10 cellular contexts compared by ENCODE assay signal in the genomic region with DNA sequence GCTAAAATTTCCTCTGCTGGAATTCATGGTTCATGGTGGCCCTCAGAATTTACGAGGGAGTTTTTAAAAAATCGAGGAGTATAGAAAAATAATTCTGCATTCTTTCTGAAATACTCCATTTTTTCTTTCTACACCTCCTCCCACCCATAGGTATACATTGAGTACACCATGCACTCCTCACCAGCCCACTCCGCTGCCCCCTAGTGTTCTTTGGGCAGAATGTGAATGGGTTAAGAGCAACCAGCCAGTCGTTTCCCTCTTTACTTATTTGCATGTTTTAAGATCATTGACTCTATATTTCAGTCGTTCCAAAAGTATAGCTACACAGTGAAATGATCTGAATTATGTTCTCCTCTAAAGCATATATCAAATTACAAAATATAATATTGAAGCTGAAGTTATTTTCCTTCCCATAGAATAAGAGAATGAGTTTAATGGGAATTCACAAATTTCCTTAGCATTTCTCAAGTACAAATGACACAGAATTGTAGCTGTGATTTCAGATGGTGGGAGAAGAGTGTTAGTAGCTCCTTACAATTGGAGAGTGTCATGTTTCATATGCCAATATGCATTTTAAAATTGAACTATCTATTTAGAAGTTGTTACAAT.
DNase-seq lines count a peak whose midpoint lies in the region; ATAC-seq and TF ChIP-seq lines count a peak whose summit lies in the region.
"Had no signal": no experiment of that assay in that cellular context is flagged by ENCODE, and none has a peak within 500 bp of the region (broad histone marks: within the 10 kb centered on the region; RNA-seq: fewer than 3 reads in every experiment).

No MANE protein-coding gene starts in this region.

- H4K8ac ChIP-seq in trophoblast cell (ENCODE audit: low read depth, low read length) = no peak overlapping the region

- H3K14ac ChIP-seq in trophoblast cell (ENCODE audit: low read length) = no peak overlapping the region

- no peaks in the 10 kb centered on the region for H3K4me1 ChIP-seq in trophoblast cell (ENCODE audit: control insufficient read depth in 1 of 2, insufficient read depth in 2 of 2, low read length in 2 of 2)
- H3K4me1 ChIP-seq: A549 had no signal

- H3K9me3 ChIP-seq in trophoblast cell (ENCODE audit: insufficient read depth, low read depth, low read length) = no peaks in the 10 kb centered on the region
- H3K9me3 ChIP-seq: A549 had no signal

- TF ChIP-seq CTCF in chondrocyte (IDR thresholded peaks at IDR 0.05) (peak; percentile 76), lower leg skin (IDR thresholded peaks at IDR 0.05) (no peak)

- no peak overlapping the region for H3K27ac Mint-ChIP-seq in chondrocyte (ENCODE audit: unreplicated experiment)
- H3K27ac Mint-ChIP-seq: naive thymus-derived CD8-positive, alpha-beta T cell had no signal

- H3K36me3 Mint-ChIP-seq in chondrocyte (ENCODE audit: low read depth) = no peaks in the 10 kb centered on the region
- H3K36me3 Mint-ChIP-seq: naive thymus-derived CD8-positive, alpha-beta T cell had no signal

- peak; percentile 69 for ATAC-seq in HG02642 (IDR thresholded peaks at IDR 0.05; ENCODE audit: poor library complexity, unreplicated experiment)
- ATAC-seq: naive thymus-derived CD8-positive, alpha-beta T cell had no signal

- H3K79me1 ChIP-seq in trophoblast cell (ENCODE audit: low read length) = no peaks in the 10 kb centered on the region

- no peaks in the 10 kb centered on the region for H3K9me3 Mint-ChIP-seq in chondrocyte (ENCODE audit: low read depth)
- H3K9me3 Mint-ChIP-seq: naive thymus-derived CD8-positive, alpha-beta T cell had no signal

- no peak overlapping the region for H3K27ac ChIP-seq in trophoblast cell (ENCODE audit: low read depth, low read length)
- H3K27ac ChIP-seq: A549 had no signal

- H3K4me1 Mint-ChIP-seq in chondrocyte (ENCODE audit: low read depth) = no peaks in the 10 kb centered on the region
- H3K4me1 Mint-ChIP-seq: naive thymus-derived CD8-positive, alpha-beta T cell had no signal

- no peak overlapping the region for H2BK120ac ChIP-seq in trophoblast cell (ENCODE audit: insufficient read depth, low read length, poor library complexity)

- no peak overlapping the region for H3K4me2 ChIP-seq in trophoblast cell (ENCODE audit: low read length)
- H3K4me2 ChIP-seq: A549 had no signal

- H3K4me3 Mint-ChIP-seq in chondrocyte (ENCODE audit: unreplicated experiment) = no peak overlapping the region
- H3K4me3 Mint-ChIP-seq: naive thymus-derived CD8-positive, alpha-beta T cell had no signal

- H3K79me2 ChIP-seq in trophoblast cell (ENCODE audit: control insufficient read depth, insufficient read depth, low read length, poor library complexity) = no peaks in the 10 kb centered on the region

- H3K23ac ChIP-seq in trophoblast cell (ENCODE audit: low read length) = no peak overlapping the region

- H3K4me3 ChIP-seq in trophoblast cell (ENCODE audit: low read depth, low read length) (no peak overlapping the region), lower leg skin (ENCODE audit: low read depth, poor library complexity, severe bottlenecking) (no peak overlapping the region)
- H3K4me3 ChIP-seq: A549 had no signal

- no peak overlapping the region for H3K9ac ChIP-seq in trophoblast cell (ENCODE audit: low read length)

- H3K36me3 ChIP-seq in trophoblast cell (ENCODE audit: control insufficient read depth in 1 of 2, insufficient read depth in 2 of 2, low read length in 2 of 2) = no peaks in the 10 kb centered on the region

- no peak overlapping the region for H2AFZ ChIP-seq in trophoblast cell (ENCODE audit: insufficient read depth, low read length, poor library complexity)

- no peak overlapping the region for H2AK5ac ChIP-seq in trophoblast cell (ENCODE audit: low read length)

- WGBS in trophoblast cell (ENCODE audit: extremely low coverage, insufficient coverage, insufficient read length) = no CpG with 5 or more reads among the region's 5 CpGs
- WGBS in lower leg skin, 2 donors = 48 to 50% methylated on average over 5 of the region's 5 CpGs

- no peak overlapping the region for H3K18ac ChIP-seq in trophoblast cell (ENCODE audit: low read length)

- no peaks in the 10 kb centered on the region for H3K27me3 ChIP-seq in trophoblast cell (ENCODE audit: insufficient read depth, low read length)

- H2BK12ac ChIP-seq in trophoblast cell (ENCODE audit: low read length) = no peak overlapping the region

- TF ChIP-seq POLR2A in lower leg skin (IDR thresholded peaks at IDR 0.05) = no peak

- intact Hi-C loops in lower leg skin (cut with DNase I; ENCODE audit: low total_unique reads) = no loop called here

- H4K12ac ChIP-seq in trophoblast cell (ENCODE audit: low read depth, low read length) = no peak overlapping the region

- no peak overlapping the region for H3K4ac ChIP-seq in trophoblast cell (ENCODE audit: low read depth, low read length)

- no peak overlapping the region for H4K91ac ChIP-seq in trophoblast cell (ENCODE audit: low read depth, low read length)

- no peaks in the 10 kb centered on the region for H3K27me3 Mint-ChIP-seq in chondrocyte (ENCODE audit: low read depth)

- DNase-seq in NCI-H1417 (lab: John Stamatoyannopoulos, UW) = peak; percentile 42 to 68 (median 51)
- no peak for DNase-seq in NCI-H1417 treated with DMSO at 0.1 percent for 48 hours (lab: John Stamatoyannopoulos, UW)
- DNase-seq in NCI-H226 = peak; percentile 29
- DNase-seq in chondrocyte (ENCODE audit: low spot score) = no peak
- DNase-seq in trophoblast cell = peak; percentile 19 to 66
- no peak for DNase-seq in stimulated activated naive CD4-positive, alpha-beta T cell (lab: John Stamatoyannopoulos, UW)
- no peak for DNase-seq in lower leg skin (ENCODE audit: low spot score in 2 of 2)

- no peak overlapping the region for H2BK5ac ChIP-seq in trophoblast cell (ENCODE audit: low read depth, low read length, poor library complexity)

Comparison
In these comparisons a context has a peak if more than half of its experiments do, and no peak if none do; other contexts are left out.
1. DNase-seq: peak in NCI-H1417 (3 of 3), NCI-H226 (single experiment) and trophoblast cell (2 of 2); none in NCI-H1417 treated with DMSO at 0.1 percent for 48 hours (single experiment), chondrocyte (single experiment), stimulated activated naive CD4-positive, alpha-beta T cell (0 of 6) and lower leg skin (0 of 2).